Comparison of ENCODE assay signal across 1 cellular context in genomic region chr16:30444231-30445148, GRCh38.
TF ChIP-seq lines count a peak whose summit lies in the region.

No MANE protein-coding gene starts in this region.

TF ChIP-seq in HepG2, 621 proteins besides CTCF, POLR2A, EP300 and RAD21 (continued from another document and continues in another):
- TF ChIP-seq ZNF646 (CRISPR knock-in tag; IDR thresholded peaks at IDR 0.05) (no peak), ZNF550 (CRISPR knock-in tag; IDR thresholded peaks at IDR 0.05; ENCODE audit: borderline replicate concordance) (0 out of 2 replicates have a peak, but pooled peaks have one; percentile 67), ZNF501 (CRISPR knock-in tag; IDR thresholded peaks at IDR 0.05) (0 out of 2 replicates have a peak, but pooled peaks have one; percentile 39), FUBP1 (CRISPR knock-in tag; IDR thresholded peaks at IDR 0.05; ENCODE audit: borderline replicate concordance) (no peak), MEIS1 (CRISPR knock-in tag; IDR thresholded peaks at IDR 0.05; ENCODE audit: borderline replicate concordance) (no peak), ZNF781 (CRISPR knock-in tag; IDR thresholded peaks at IDR 0.05; ENCODE audit: borderline replicate concordance, not compliant biosample characterization) (peak; percentile 23), PBX3 (CRISPR knock-in tag; IDR thresholded peaks at IDR 0.05; ENCODE audit: borderline replicate concordance) (no peak), PLRG1 (conservative IDR thresholded peaks at IDR 0.05) (no peak), SNRNP70 (IDR thresholded peaks at IDR 0.05; ENCODE audit: low read depth, low read length) (no peak), TFDP1 (CRISPR knock-in tag; IDR thresholded peaks at IDR 0.05; ENCODE audit: borderline replicate concordance) (no peak), ZNF20 (CRISPR knock-in tag; IDR thresholded peaks at IDR 0.05) (no peak), HNRNPLL (IDR thresholded peaks at IDR 0.05; ENCODE audit: low read depth, low read length, poor library complexity, severe bottlenecking) (no peak), SYNCRIP (IDR thresholded peaks at IDR 0.05; ENCODE audit: insufficient read depth, low read depth, low read length) (no peak), PAX8 (CRISPR knock-in tag; IDR thresholded peaks at IDR 0.05; ENCODE audit: borderline replicate concordance) (no peak), ZNF788 (CRISPR knock-in tag; IDR thresholded peaks at IDR 0.05; ENCODE audit: borderline replicate concordance) (no peak), ZNF280B (CRISPR knock-in tag; IDR thresholded peaks at IDR 0.05; ENCODE audit: borderline replicate concordance) (0 out of 2 replicates have a peak, but pooled peaks have one; percentile 16), ZNF576 (CRISPR knock-in tag; IDR thresholded peaks at IDR 0.05) (no peak), ZNF557 (CRISPR knock-in tag; IDR thresholded peaks at IDR 0.05) (no peak), TOPORS (CRISPR knock-in tag; IDR thresholded peaks at IDR 0.05) (0 out of 2 replicates have a peak, but pooled peaks have one; percentile 36), SRY (CRISPR knock-in tag; IDR thresholded peaks at IDR 0.05) (no peak), ZSCAN9 (CRISPR knock-in tag; IDR thresholded peaks at IDR 0.05; ENCODE audit: borderline replicate concordance) (0 out of 2 replicates have a peak, but pooled peaks have one; percentile 25), YY1 (IDR thresholded peaks at IDR 0.05; ENCODE audit: insufficient read depth, insufficient replicate concordance, low read depth, low read length) (peak; percentile 89), MYNN (CRISPR knock-in tag; IDR thresholded peaks at IDR 0.05; ENCODE audit: low read depth) (0 out of 2 replicates have a peak, but pooled peaks have one; percentile 15), ZNF746 (CRISPR knock-in tag; IDR thresholded peaks at IDR 0.05) (no peak), SMAD1 (CRISPR knock-in tag; IDR thresholded peaks at IDR 0.05; ENCODE audit: borderline replicate concordance, low read depth) (0 out of 2 replicates have a peak, but pooled peaks have one; percentile 60), ZNF276 (CRISPR knock-in tag; IDR thresholded peaks at IDR 0.05; ENCODE audit: low read depth) (no peak), HOXD1 (CRISPR knock-in tag; IDR thresholded peaks at IDR 0.05) (no peak), NR2F6 (IDR thresholded peaks at IDR 0.05) (no peak), NR2F6 (CRISPR knock-in tag; IDR thresholded peaks at IDR 0.05) (no peak), TOE1 (CRISPR knock-in tag; IDR thresholded peaks at IDR 0.05) (no peak), ZSCAN29 (CRISPR knock-in tag; conservative IDR thresholded peaks at IDR 0.05) (no peak), ZBTB10 (CRISPR knock-in tag; IDR thresholded peaks at IDR 0.05; ENCODE audit: borderline replicate concordance) (no peak), ZNF629 (CRISPR knock-in tag; conservative IDR thresholded peaks at IDR 0.05) (no peak), FOXP4 (CRISPR knock-in tag; IDR thresholded peaks at IDR 0.05) (no peak; the same call in 1 of the 2 replicates), SUZ12 (IDR thresholded peaks at IDR 0.05; ENCODE audit: low read depth, low read length) (no peak), ETS1 (CRISPR knock-in tag; IDR thresholded peaks at IDR 0.05) (no peak), IRF1 (CRISPR knock-in tag; IDR thresholded peaks at IDR 0.05; ENCODE audit: low read depth) (no peak)
